ENCODE assay signal across 21 cellular contexts in the genomic region with DNA sequence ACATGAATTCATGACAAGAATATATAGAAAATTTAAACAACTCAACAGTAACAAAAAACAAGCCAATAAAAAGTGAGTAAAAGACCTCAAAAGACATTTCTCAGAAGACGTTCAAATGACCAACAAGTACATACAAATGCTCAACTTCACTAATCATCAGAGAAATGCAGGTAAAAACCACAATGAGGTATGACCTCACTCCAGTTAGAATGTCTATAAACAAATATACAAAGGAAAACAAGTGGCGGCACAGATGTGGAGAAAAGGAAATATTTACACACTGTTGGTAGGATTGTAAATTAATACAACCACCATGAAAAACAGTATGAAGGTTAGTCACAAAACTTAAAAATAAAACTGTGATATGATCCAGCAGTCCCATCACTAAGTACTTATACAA.
"Had no signal": no experiment of that assay in that cellular context is flagged by ENCODE, and none has a peak within 500 bp of the region (broad histone marks: within the 10 kb centered on the region; RNA-seq: fewer than 3 reads in every experiment).

No MANE protein-coding gene starts in this region.

- H3K9me3 ChIP-seq: thyroid gland, upper lobe of right lung had no signal

- H3K27ac ChIP-seq: lower lobe of right lung, spleen, thyroid gland, upper lobe of right lung, VCaP had no signal

- FAIRE-seq: keratinocyte had no signal

- H3K4me1 ChIP-seq: lower lobe of right lung, spleen, thyroid gland, upper lobe of right lung had no signal

- ATAC-seq: activated CD4-positive, CD25-positive, alpha-beta regulatory T cell treated with anti-CD3 and anti-CD28 coated beads, Interleukin-2, amount 50 U/mL, for 24 hours; activated CD8-positive, alpha-beta T cell treated with anti-CD3 and anti-CD28 coated beads, Interleukin-2, amount 10 ng/mL, durations not matched to agents 7 days and 5 days; left lobe of liver; lower lobe of right lung; natural killer cell; stimulated activated naive CD8-positive, alpha-beta T cell treated with anti-CD3 and anti-CD28 coated beads, Interleukin-15, Interleukin-2, amounts not matched to agents 100 U/mL and 50 U/mL, for 24 hours; upper lobe of right lung had no signal

- H3K4me3 ChIP-seq: lower lobe of right lung, spleen, thyroid gland, upper lobe of right lung had no signal

- DNase-seq: activated CD4-positive, alpha-beta T cell treated with anti-CD3 and anti-CD28 coated beads, Interleukin-2, amount 10 ng/mL, durations not matched to agents 7 days and 5 days; activated CD8-positive, alpha-beta T cell treated with anti-CD3 and anti-CD28 coated beads, Interleukin-2, amount 10 ng/mL, durations not matched to agents 7 days and 5 days; activated gamma-delta T cell treated with Interleukin-2 at 50 U/mL for 16 hours; activated T-cell treated with anti-CD3 and anti-CD28 coated beads, Interleukin-2, amount 50 U/mL, for 1 hour; anterior cingulate cortex; erythroblast; foreskin fibroblast; lower lobe of right lung; midbrain; natural killer cell; spleen; stimulated activated CD4-positive, alpha-beta T cell treated with anti-CD3 and anti-CD28 coated beads, Interleukin-4, amount 100 ng/mL, for 1 hour; stimulated activated naive CD8-positive, alpha-beta T cell treated with anti-CD3 and anti-CD28 coated beads, Interleukin-15, Interleukin-2, amounts not matched to agents 100 U/mL and 50 U/mL, for 24 hours; SW 1271; T-helper 2 cell; thyroid gland; upper lobe of right lung had no signal

- H3K27me3 ChIP-seq: spleen, thyroid gland, upper lobe of right lung had no signal
